In the genomic region with DNA sequence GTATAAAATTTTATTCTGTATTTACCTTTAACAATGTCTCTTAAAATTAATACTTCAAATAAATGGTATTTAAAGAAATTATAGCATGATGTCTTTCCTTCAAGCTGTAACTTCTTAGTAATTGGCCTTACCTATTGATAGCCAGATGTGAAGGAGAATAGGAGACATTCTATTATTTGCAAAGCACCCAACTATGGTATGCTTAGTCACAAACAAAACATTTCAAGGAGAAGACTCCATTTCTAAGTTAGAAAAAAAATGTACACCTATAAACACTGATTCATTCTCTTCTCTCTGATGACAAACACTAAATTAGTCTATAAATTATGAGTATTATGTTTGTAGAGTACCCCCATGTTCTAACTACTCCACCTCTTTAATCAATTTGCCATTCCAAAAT, we compare ENCODE assay signal across 25 cellular contexts.
"Had no signal": no experiment of that assay in that cellular context is flagged by ENCODE, and none has a peak within 500 bp of the region (broad histone marks: within the 10 kb centered on the region; RNA-seq: fewer than 3 reads in every experiment).

No MANE protein-coding gene starts in this region.

- H3K9me3 Mint-ChIP-seq: dendritic cell treated with granulocyte-macrophage colony-stimulating factor and Interleukin-4, amounts not matched to agents 40 ng/mL and 50 ng/mL, for 4 days; endodermal cell had no signal

- H3K27ac ChIP-seq: colonic mucosa, coronary artery, dorsolateral prefrontal cortex, epithelial cell of prostate, esophagus muscularis mucosa, esophagus squamous epithelium, foreskin keratinocyte, gastrocnemius medialis, gastroesophageal sphincter, heart left ventricle, heart right ventricle had no signal

- ATAC-seq: effector memory CD8-positive, alpha-beta T cell; esophagus mucosa; foreskin keratinocyte; gastrocnemius medialis; gastroesophageal sphincter; heart left ventricle; heart right ventricle had no signal

- H3K27me3 Mint-ChIP-seq: dendritic cell treated with granulocyte-macrophage colony-stimulating factor and Interleukin-4, amounts not matched to agents 40 ng/mL and 50 ng/mL, for 4 days; effector memory CD8-positive, alpha-beta T cell had no signal

- H3K36me3 ChIP-seq: colonic mucosa, esophagus muscularis mucosa, esophagus squamous epithelium, gastrocnemius medialis, gastroesophageal sphincter, heart left ventricle, heart right ventricle had no signal

- H3K4me1 Mint-ChIP-seq: endodermal cell had no signal

- DNase-seq: colonic mucosa; cortex of kidney; dermis blood vessel endothelial cell; dorsolateral prefrontal cortex; effector CD4-positive, alpha-beta T cell; effector CD8-positive, alpha-beta T cell; effector memory CD4-positive, alpha-beta T cell; effector memory CD8-positive, alpha-beta T cell; endodermal cell; erythroblast; esophagus squamous epithelium; foreskin fibroblast; foreskin keratinocyte; foreskin melanocyte; gastrocnemius medialis; glutamatergic neuron; head of caudate nucleus; heart left ventricle; heart right ventricle had no signal

- H3K9me3 ChIP-seq: colonic mucosa, esophagus muscularis mucosa, esophagus squamous epithelium, gastrocnemius medialis, gastroesophageal sphincter, heart left ventricle had no signal

- H3K4me1 ChIP-seq: colonic mucosa, esophagus muscularis mucosa, esophagus squamous epithelium, foreskin keratinocyte, gastrocnemius medialis, heart left ventricle, heart right ventricle had no signal

- H3K27me3 ChIP-seq: colonic mucosa, esophagus muscularis mucosa, esophagus squamous epithelium, gastrocnemius medialis, gastroesophageal sphincter had no signal

- H3K4me3 Mint-ChIP-seq: dendritic cell treated with granulocyte-macrophage colony-stimulating factor and Interleukin-4, amounts not matched to agents 40 ng/mL and 50 ng/mL, for 4 days; effector memory CD8-positive, alpha-beta T cell; endodermal cell had no signal

- H3K27ac Mint-ChIP-seq: dendritic cell treated with granulocyte-macrophage colony-stimulating factor and Interleukin-4, amounts not matched to agents 40 ng/mL and 50 ng/mL, for 4 days; effector memory CD8-positive, alpha-beta T cell; endodermal cell had no signal

- H3K4me3 ChIP-seq: colonic mucosa, coronary artery, dorsolateral prefrontal cortex, esophagus muscularis mucosa, esophagus squamous epithelium, gastrocnemius medialis, gastroesophageal sphincter, heart left ventricle, heart right ventricle had no signal
